In the genomic region with DNA sequence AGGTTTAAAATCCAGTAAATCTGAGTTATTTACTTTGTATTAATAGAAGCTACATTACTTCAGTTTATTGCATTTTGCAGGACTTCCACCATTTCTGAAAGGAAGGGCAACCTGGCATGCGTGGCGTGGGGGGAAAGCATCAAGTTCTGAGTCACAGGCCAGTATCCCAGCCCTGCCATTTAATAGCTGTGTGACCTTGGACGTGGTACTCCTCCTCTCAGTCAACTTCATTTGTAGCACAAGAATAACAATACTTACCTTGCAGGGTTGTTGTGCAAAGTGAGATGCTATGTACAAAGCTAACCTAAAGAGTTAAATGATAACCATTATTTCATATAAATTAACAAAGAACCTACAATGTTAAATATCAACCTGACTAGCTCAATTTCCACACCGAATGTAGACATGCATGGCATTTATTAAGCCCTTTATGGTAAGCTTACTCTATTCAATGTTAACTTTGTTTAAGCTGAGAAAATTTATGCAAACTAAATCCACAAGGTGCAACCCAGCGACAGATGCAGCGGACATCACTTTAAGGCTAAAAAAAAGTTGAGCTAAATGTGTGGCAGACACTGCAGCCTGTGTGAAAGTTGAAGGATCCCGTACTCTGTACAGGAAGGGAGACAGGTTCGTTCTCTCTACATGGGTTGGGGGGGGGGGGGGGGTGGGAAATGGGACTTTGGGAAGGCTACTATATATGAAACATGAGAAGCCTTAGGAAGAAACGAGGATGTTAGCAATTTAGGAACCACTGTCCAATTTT, we compare ENCODE assay signal across 9 cellular contexts. TPM values are rescaled to one million over a fixed set of nuclear protein-coding genes. Genes with fewer than 3 reads are reported as not detected.
DNase-seq lines count a peak whose midpoint lies in the region; ATAC-seq and TF ChIP-seq lines count a peak whose summit lies in the region.
"Had no signal": no experiment of that assay in that cellular context is flagged by ENCODE, and none has a peak within 500 bp of the region (broad histone marks: within the 10 kb centered on the region; RNA-seq: fewer than 3 reads in every experiment).

No MANE protein-coding gene starts in this region.

- dilution Hi-C loops in mammary epithelial cell (cut with HindIII; ENCODE audit: low sequenced_read_pairs): loop anchor here (5.0 kb wide), 1 partner anchor 110 kb away; no protein-coding TSS in a partner anchor

- H4K20me1 ChIP-seq in KMS-11 (ENCODE audit: insufficient read depth) (peaks cover 73% of the 10 kb centered on the region), mammary epithelial cell (ENCODE audit: insufficient read depth, low read length) (peaks cover 29% of the 10 kb centered on the region)

- peak overlapping the region; percentile 18; the same call in 1 of the 2 replicates for H3K4me2 ChIP-seq in KMS-11
- H3K4me2 ChIP-seq in mammary epithelial cell (ENCODE audit: insufficient read depth, low read depth, low read length): peak overlapping the region; percentile 86

- CTCF ChIA-PET in CD4-positive, alpha-beta T cell (lab: Charles Lee): interaction anchor here (1.3 kb wide), 1 partner anchor 8 kb away, joined by 3 read pairs; no protein-coding TSS in a partner anchor
- CTCF ChIA-PET in mammary epithelial cell (lab: Charles Lee; ENCODE audit: low non-redundant PET): interaction anchor here (0.6 to 0.7 kb wide), 3 partner anchors 23 to 26 kb away, joined by 3 to 5 read pairs (median 3); no protein-coding TSS in a partner anchor

- in situ Hi-C loops in mammary epithelial cell (cut with MboI; ENCODE audit: low sequenced_read_pairs in 2 of 2): no loop called here

- WGBS in mammary epithelial cell (ENCODE audit: low coverage, missing lambda C conversion rate): 96% methylated on average over 9 of the region's 9 CpGs
- 49 to 54% methylated on average over 9 of the region's 9 CpGs for WGBS in body of pancreas, 2 donors

- no peaks in the 10 kb centered on the region for H3K9me3 ChIP-seq in CD4-positive, alpha-beta T cell (ENCODE audit: control insufficient read depth, low read length)
- no peaks in the 10 kb centered on the region for H3K9me3 ChIP-seq in mammary epithelial cell (replicated peaks; ENCODE audit: insufficient read depth, low read length)
- H3K9me3 ChIP-seq in body of pancreas: no peaks in the 10 kb centered on the region
- H3K9me3 ChIP-seq in upper lobe of right lung: no peaks in the 10 kb centered on the region

- peaks cover 65% of the 10 kb centered on the region for H3K4me1 ChIP-seq in KMS-11 (ENCODE audit: low read depth, poor library complexity, severe bottlenecking)
- H3K4me1 ChIP-seq in mammary epithelial cell (ENCODE audit: insufficient read depth, low read length): peaks cover 24% of the 10 kb centered on the region
- peaks cover 52% of the 10 kb centered on the region for H3K4me1 ChIP-seq in body of pancreas
- H3K4me1 ChIP-seq in upper lobe of right lung: peaks cover 60% of the 10 kb centered on the region

- H3K36me3 Mint-ChIP-seq in CD4-positive, alpha-beta T cell (ENCODE audit: low read depth): peaks cover 69% of the 10 kb centered on the region
- H3K36me3 Mint-ChIP-seq in nephron (ENCODE audit: low read depth): peaks cover 26% of the 10 kb centered on the region

- no peaks in the 10 kb centered on the region for H3K27me3 ChIP-seq in CD4-positive, alpha-beta T cell (ENCODE audit: control insufficient read depth, insufficient read depth, low read length)
- H3K27me3 ChIP-seq in KMS-11 (ENCODE audit: insufficient read depth, low read depth) (no peaks in the 10 kb centered on the region), mammary epithelial cell (ENCODE audit: insufficient read depth, low read length) (no peaks in the 10 kb centered on the region), body of pancreas (no peaks in the 10 kb centered on the region), upper lobe of right lung (no peaks in the 10 kb centered on the region)

- H3K27ac Mint-ChIP-seq in CD4-positive, alpha-beta T cell: peak overlapping the region; percentile 99
- peak overlapping the region in 2 of 3 experiments; percentile 58 to 79 for H3K27ac Mint-ChIP-seq in nephron

- H3K27ac ChIP-seq in CD4-positive, alpha-beta T cell (ENCODE audit: low read depth, low read length): no peak overlapping the region
- H3K27ac ChIP-seq in KMS-11 (no peak overlapping the region), mammary epithelial cell (ENCODE audit: insufficient read depth, low read depth, low read length) (no peak overlapping the region), body of pancreas (no peak overlapping the region), upper lobe of right lung (no peak overlapping the region)

- no TSS peak for BruUV-seq in mammary epithelial cell (replicated peaks; lab: Mats Ljungman, UMichigan)

- peaks cover 34% of the 10 kb centered on the region; the same call in 1 of the 2 replicates for H3K36me3 ChIP-seq in KMS-11 (ENCODE audit: insufficient read depth)
- H3K36me3 ChIP-seq in mammary epithelial cell (ENCODE audit: insufficient read depth, low read length): peaks cover 16% of the 10 kb centered on the region
- H3K36me3 ChIP-seq in body of pancreas (replicated peaks in 1 of 2; ENCODE audit: insufficient read depth in 1 of 2, low read depth in 2 of 2): peaks cover 0 to 2% of the 10 kb centered on the region in 2 donors
- peaks cover 31% of the 10 kb centered on the region for H3K36me3 ChIP-seq in upper lobe of right lung

- no peak for ATAC-seq in CD4-positive, alpha-beta T cell (ENCODE audit: poor library complexity)
- ATAC-seq in body of pancreas: no peak
- ATAC-seq in upper lobe of right lung: no peak

- no peaks in the 10 kb centered on the region for H3K9me3 Mint-ChIP-seq in CD4-positive, alpha-beta T cell
- H3K9me3 Mint-ChIP-seq in nephron: no peaks in the 10 kb centered on the region

- TF ChIP-seq CTCF in CD4-positive, alpha-beta T cell (IDR thresholded peaks at IDR 0.05): no peak
- TF ChIP-seq CTCF in KMS-11 (conservative IDR thresholded peaks at IDR 0.05; ENCODE audit: low read depth, low read length): no peak
- no peak for TF ChIP-seq CTCF in mammary epithelial cell (conservative IDR thresholded peaks at IDR 0.05 in 1 of 2, IDR thresholded peaks at IDR 0.05 in 1 of 2; ENCODE audit: extremely low read depth in 1 of 2, insufficient read depth in 1 of 2, low read depth in 1 of 2, low read length in 2 of 2)
- no peak for TF ChIP-seq CTCF in nephron (IDR thresholded peaks at IDR 0.05; ENCODE audit: unreplicated experiment in 3 of 3)
- no peak for TF ChIP-seq CTCF in body of pancreas (IDR thresholded peaks at IDR 0.05)
- no peak for TF ChIP-seq CTCF in upper lobe of right lung (IDR thresholded peaks at IDR 0.05)

- H3K4me3 ChIP-seq in KMS-11 (IDR thresholded peaks at IDR 0.05; ENCODE audit: insufficient read depth, low read depth, low read length) (no peak overlapping the region), mammary epithelial cell (replicated peaks in 1 of 3; ENCODE audit: insufficient read depth in 1 of 3, low read depth in 2 of 3, low read length in 3 of 3) (peak overlapping the region in 1 of 3 experiments; percentile 91), body of pancreas (no peak overlapping the region), upper lobe of right lung (no peak overlapping the region)

- H3K4me3 Mint-ChIP-seq in CD4-positive, alpha-beta T cell: peak overlapping the region; percentile 98
- peak overlapping the region; percentile 94 to 97 (median 94) for H3K4me3 Mint-ChIP-seq in nephron

- H3K9ac ChIP-seq in KMS-11 (no peak overlapping the region), mammary epithelial cell (ENCODE audit: insufficient read depth, low read length) (peak overlapping the region; percentile 17)

- H2AFZ ChIP-seq in KMS-11 (ENCODE audit: low read depth): no peak overlapping the region
- no peak overlapping the region for H2AFZ ChIP-seq in mammary epithelial cell (ENCODE audit: low read depth, low read length)

- no peak for DNase-seq in CD4-positive, alpha-beta T cell
- DNase-seq in mammary epithelial cell (no peak), NCI-H1092 treated with DMSO at 0.1 percent for 48 hours (lab: John Stamatoyannopoulos, UW) (no peak), body of pancreas (no peak), OCI-M1 (lab: John Stamatoyannopoulos, UW) (no peak), upper lobe of right lung (no peak)
- DNase-seq: NCI-H345 had no signal

- POLR2A ChIA-PET in CD4-positive, alpha-beta T cell (lab: Charles Lee): interaction anchor here (0.6 to 1.5 kb wide), 2 partner anchors 140 to 231 kb away, joined by 4 read pairs; partner anchors contain the start of gene MSH2

- intact Hi-C loops in CD4-positive, alpha-beta T cell (cut with DNase I, micrococcal nuclease): no loop called here
- intact Hi-C loops in mammary epithelial cell (cut with micrococcal nuclease): no loop called here
- intact Hi-C loops in body of pancreas (cut with DNase I): no loop called here
- intact Hi-C loops in upper lobe of right lung (cut with DNase I): no loop called here

- TF ChIP-seq POLR2A in body of pancreas (IDR thresholded peaks at IDR 0.05): no peak

- H3K27me3 Mint-ChIP-seq in CD4-positive, alpha-beta T cell: peaks cover 16% of the 10 kb centered on the region
- peaks cover 4% of the 10 kb centered on the region for H3K27me3 Mint-ChIP-seq in nephron (ENCODE audit: low read depth)

- H3K79me2 ChIP-seq in KMS-11 (ENCODE audit: insufficient read depth, low read depth) (peaks cover 87% of the 10 kb centered on the region), mammary epithelial cell (ENCODE audit: insufficient read depth, low read length) (peaks cover 91% of the 10 kb centered on the region)

- peaks cover 87% of the 10 kb centered on the region for H3K4me1 Mint-ChIP-seq in CD4-positive, alpha-beta T cell (ENCODE audit: low read depth)
- peaks cover 62% of the 10 kb centered on the region for H3K4me1 Mint-ChIP-seq in nephron

RNA-seq across cellular contexts. Expression of gene CALM2, which starts 4.0 kb away (rescaled TPM):
- total RNA-seq in CD4-positive, alpha-beta T cell: 100 to 1,000 TPM; 152 to 155 TPM
- total RNA-seq in mammary epithelial cell: 100 to 1,000 TPM; 318 to 470 TPM
- 498 TPM for polyA plus RNA-seq in mammary epithelial cell
- polyA minus RNA-seq in mammary epithelial cell: 173 TPM
- 100 to 1,000 TPM; 167 to 208 TPM for total RNA-seq in body of pancreas
- 487 TPM for total RNA-seq in upper lobe of right lung

RNA-seq across cellular contexts. Expression of gene STPG4, which starts 17.2 kb away (rescaled TPM):
- not detected for total RNA-seq in CD4-positive, alpha-beta T cell
- under 1 TPM; 0.17 to 0.64 TPM for total RNA-seq in mammary epithelial cell
- polyA plus RNA-seq in mammary epithelial cell: not detected
- not detected for polyA minus RNA-seq in mammary epithelial cell
- total RNA-seq in body of pancreas: not detected
- not detected for total RNA-seq in upper lobe of right lung
